Comparison of ENCODE assay signal across 8 cellular contexts in the genomic region with DNA sequence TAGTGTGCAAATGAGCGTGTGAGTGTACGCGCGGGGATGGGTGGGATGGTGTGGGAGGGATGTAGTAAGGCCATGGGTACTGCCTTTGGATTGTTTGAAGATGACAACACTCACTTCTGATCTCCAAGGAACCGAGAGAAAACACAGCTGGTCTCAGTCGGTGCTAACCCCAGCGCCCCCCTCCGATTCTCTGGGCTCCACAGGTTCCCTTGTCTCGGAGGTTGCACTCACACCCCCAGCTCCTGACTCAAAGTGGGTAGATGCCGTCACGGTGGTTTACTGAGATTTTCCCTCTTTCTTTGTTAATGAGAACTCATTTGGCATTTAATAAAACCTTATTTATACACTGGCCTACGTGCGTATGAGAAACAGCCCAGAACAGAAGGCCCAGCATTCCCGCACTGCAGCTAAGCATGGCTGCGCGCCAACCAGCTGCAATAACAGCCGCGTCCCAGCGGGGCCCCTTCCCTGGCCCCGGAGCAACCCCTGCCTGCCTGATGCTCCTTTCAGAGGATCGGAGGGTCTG. TPM values are rescaled to one million over a fixed set of nuclear protein-coding genes. Genes with fewer than 3 reads are reported as not detected.
DNase-seq lines count a peak whose midpoint lies in the region; ATAC-seq and TF ChIP-seq lines count a peak whose summit lies in the region.

No MANE protein-coding gene starts in this region.

- TF ChIP-seq CTCF in breast epithelium (IDR thresholded peaks at IDR 0.05) (no peak), MCF 10A (IDR thresholded peaks at IDR 0.05; ENCODE audit: unreplicated experiment) (no peak), gastroesophageal sphincter (IDR thresholded peaks at IDR 0.05) (no peak)

- peak overlapping the region; percentile 78 to 95 for H3K27ac ChIP-seq in breast epithelium
- peak overlapping the region; percentile 3 to 81 (median 76) for H3K27ac ChIP-seq in gastroesophageal sphincter

- CTCF ChIA-PET in MCF 10A (lab: Yijun Ruan, JAX) = interaction anchor here (1.0 to 1.9 kb wide), 2 partner anchors 10 to 235 kb away, joined by 3 to 6 read pairs; no protein-coding TSS in a partner anchor

- H3K4me1 Mint-ChIP-seq in MCF 10A (ENCODE audit: insufficient read depth, unreplicated experiment) = peaks cover 6% of the 10 kb centered on the region

- WGBS in gastroesophageal sphincter (ENCODE audit: low coverage in 1 of 2), 2 donors = 26 to 31% methylated on average over 9 to 21 of the region's 21 CpGs

- no TSS peak for BruUV-seq in MCF 10A (replicated peaks; lab: Mats Ljungman, UMichigan)

- H3K4me1 ChIP-seq in breast epithelium (peaks cover 18 to 19% of the 10 kb centered on the region in 2 donors), gastroesophageal sphincter (peaks cover 0 to 59% (median 37%) of the 10 kb centered on the region in 3 donors)

- H3K27me3 ChIP-seq in breast epithelium (no peaks in the 10 kb centered on the region), gastroesophageal sphincter (no peaks in the 10 kb centered on the region)

- no peaks in the 10 kb centered on the region for H3K27me3 Mint-ChIP-seq in MCF 10A (ENCODE audit: insufficient read depth, unreplicated experiment)

- DNase-seq in breast epithelium (ENCODE audit: low spot score in 2 of 2) (peak in 1 of 2 donors; percentile 34), MCF 10A (ENCODE audit: unreplicated experiment) (no peak), non-pigmented ciliary epithelial cell (ENCODE audit: low read depth) (peak; percentile 86)

- ATAC-seq in gastroesophageal sphincter (peak; percentile 82), HG03378 (IDR thresholded peaks at IDR 0.05; ENCODE audit: unreplicated experiment) (no peak), GM18511 (IDR thresholded peaks at IDR 0.05; ENCODE audit: unreplicated experiment) (no peak), HG03280 (IDR thresholded peaks at IDR 0.05; ENCODE audit: unreplicated experiment) (no peak), HG02884 (IDR thresholded peaks at IDR 0.05; ENCODE audit: unreplicated experiment) (no peak)

- H3K9me3 Mint-ChIP-seq in MCF 10A (ENCODE audit: unreplicated experiment) = no peaks in the 10 kb centered on the region

- H3K9me3 ChIP-seq in breast epithelium = no peaks in the 10 kb centered on the region
- no peaks in the 10 kb centered on the region for H3K9me3 ChIP-seq in gastroesophageal sphincter

- H3K27ac Mint-ChIP-seq in MCF 10A (ENCODE audit: low read depth, unreplicated experiment) = no peak overlapping the region

- no peak overlapping the region for H3K4me3 Mint-ChIP-seq in MCF 10A (ENCODE audit: unreplicated experiment)

- H3K36me3 Mint-ChIP-seq in MCF 10A (ENCODE audit: insufficient read depth, unreplicated experiment) = no peaks in the 10 kb centered on the region

- H3K4me3 ChIP-seq in breast epithelium = peak overlapping the region in 1 of 3 donors; percentile 39
- H3K4me3 ChIP-seq in gastroesophageal sphincter = no peak overlapping the region

- TF ChIP-seq EP300 in gastroesophageal sphincter (IDR thresholded peaks at IDR 0.05) = no peak

- intact Hi-C loops in breast epithelium (cut with DNase I; ENCODE audit: low total_unique reads) (no loop called here), MCF 10A (cut with micrococcal nuclease) (no loop called here)

- TF ChIP-seq POLR2A in breast epithelium (IDR thresholded peaks at IDR 0.05) = no peak
- no peak for TF ChIP-seq POLR2A in gastroesophageal sphincter (IDR thresholded peaks at IDR 0.05)

- no peaks in the 10 kb centered on the region for H3K36me3 ChIP-seq in breast epithelium
- no peaks in the 10 kb centered on the region for H3K36me3 ChIP-seq in gastroesophageal sphincter

- POLR2A ChIA-PET in MCF 10A (lab: Yijun Ruan, JAX) = interaction anchor here (0.7 kb wide), 1 partner anchor 24 kb away, joined by 3 read pairs; no protein-coding TSS in a partner anchor

RNA-seq across cellular contexts. Expression of a gene that starts 25.8 kb away (rescaled TPM):
- total RNA-seq in breast epithelium (1 to 10 TPM in 2 of 3 donors, under 1 TPM in 1; 0.16 to 3.5 (median 1.3) TPM), MCF 10A (2022) (0.20 TPM in 1 of 2 replicates, not detected in the other), gastroesophageal sphincter (under 1 TPM in 2 of 4 donors, not detected in 2; 0.19 to 0.27 TPM)
